9 cellular contexts compared by ENCODE assay signal in genomic region chr7:16989883-16990413, GRCh38.
DNase-seq lines count a peak whose midpoint lies in the region; ATAC-seq and TF ChIP-seq lines count a peak whose summit lies in the region.
"Had no signal": no experiment of that assay in that cellular context is flagged by ENCODE, and none has a peak within 500 bp of the region (broad histone marks: within the 10 kb centered on the region; RNA-seq: fewer than 3 reads in every experiment).

No MANE protein-coding gene starts in this region.

- no peak overlapping the region for H4K8ac ChIP-seq in trophoblast cell (ENCODE audit: low read depth, low read length)

- H4K91ac ChIP-seq in trophoblast cell (ENCODE audit: low read depth, low read length) = no peak overlapping the region

- TF ChIP-seq CTCF in RWPE1 (conservative IDR thresholded peaks at IDR 0.05; ENCODE audit: low read depth) = no peak
- TF ChIP-seq CTCF in fibroblast of mammary gland (conservative IDR thresholded peaks at IDR 0.05; ENCODE audit: control insufficient read depth, insufficient read depth, low read depth, low read length) = no peak

- H3K23ac ChIP-seq in trophoblast cell (ENCODE audit: low read length) = no peak overlapping the region

- H3K4me2 ChIP-seq in trophoblast cell (ENCODE audit: low read length) = no peak overlapping the region

- no peak overlapping the region for H2BK12ac ChIP-seq in trophoblast cell (ENCODE audit: low read length)

- H3K79me1 ChIP-seq in trophoblast cell (ENCODE audit: low read length) = no peaks in the 10 kb centered on the region

- H3K9me3 ChIP-seq in trophoblast cell (ENCODE audit: insufficient read depth, low read depth, low read length) = no peaks in the 10 kb centered on the region

- WGBS in trophoblast cell (ENCODE audit: extremely low coverage, insufficient coverage, insufficient read length) = no CpG with 5 or more reads among the region's 7 CpGs

- H3K4me3 ChIP-seq in fibroblast of mammary gland (ENCODE audit: control insufficient read depth, low read depth, low read length) = peak overlapping the region; percentile 1
- no peak overlapping the region for H3K4me3 ChIP-seq in trophoblast cell (ENCODE audit: low read depth, low read length)

- no peak overlapping the region for H2BK5ac ChIP-seq in trophoblast cell (ENCODE audit: low read depth, low read length, poor library complexity)

- POLR2A ChIA-PET in RWPE1 (lab: Yijun Ruan, JAX; ENCODE audit: low non-redundant PET) = no interaction called here

- H3K27me3 ChIP-seq in trophoblast cell (ENCODE audit: insufficient read depth, low read length) = no peaks in the 10 kb centered on the region

- no peak overlapping the region for H2BK120ac ChIP-seq in trophoblast cell (ENCODE audit: insufficient read depth, low read length, poor library complexity)

- no peak overlapping the region for H3K4ac ChIP-seq in trophoblast cell (ENCODE audit: low read depth, low read length)

- H3K9ac ChIP-seq in trophoblast cell (ENCODE audit: low read length) = no peak overlapping the region

- no peaks in the 10 kb centered on the region for H3K4me1 ChIP-seq in trophoblast cell (ENCODE audit: control insufficient read depth in 1 of 2, insufficient read depth in 2 of 2, low read length in 2 of 2)

- H2AK5ac ChIP-seq in trophoblast cell (ENCODE audit: low read length) = no peak overlapping the region

- H4K12ac ChIP-seq in trophoblast cell (ENCODE audit: low read depth, low read length) = no peak overlapping the region

- no peaks in the 10 kb centered on the region for H3K79me2 ChIP-seq in trophoblast cell (ENCODE audit: control insufficient read depth, insufficient read depth, low read length, poor library complexity)

- CTCF ChIA-PET in RWPE1 (lab: Yijun Ruan, JAX) = interaction anchor here (0.7 kb wide), 1 partner anchor 247 kb away, joined by 3 read pairs; no protein-coding TSS in a partner anchor

- no peak overlapping the region for H3K18ac ChIP-seq in trophoblast cell (ENCODE audit: low read length)

- ATAC-seq in GM21717 (IDR thresholded peaks at IDR 0.05; ENCODE audit: unreplicated experiment) (no peak), GM19395 (IDR thresholded peaks at IDR 0.05; ENCODE audit: unreplicated experiment) (no peak), GM19351 (IDR thresholded peaks at IDR 0.05; ENCODE audit: unreplicated experiment) (no peak)

- no peaks in the 10 kb centered on the region for H3K36me3 ChIP-seq in trophoblast cell (ENCODE audit: control insufficient read depth in 1 of 2, insufficient read depth in 2 of 2, low read length in 2 of 2)

- no peak overlapping the region for H2AFZ ChIP-seq in trophoblast cell (ENCODE audit: insufficient read depth, low read length, poor library complexity)

- peak overlapping the region; percentile 62 for H3K27ac ChIP-seq in RWPE1
- no peak overlapping the region for H3K27ac ChIP-seq in trophoblast cell (ENCODE audit: low read depth, low read length)
- H3K27ac ChIP-seq: HL-60 had no signal

- DNase-seq in H4 (ENCODE audit: low spot score) (peak; percentile 99), RWPE1 (ENCODE audit: low spot score) (peak; percentile 67), fibroblast of mammary gland (ENCODE audit: low read depth) (peak; percentile 90), trophoblast cell (peak; percentile 89 to 95), Kasumi-1 (lab: John Stamatoyannopoulos, UW) (no peak)

- H3K14ac ChIP-seq in trophoblast cell (ENCODE audit: low read length) = no peak overlapping the region

Comparison
In these comparisons a context has a peak if more than half of its experiments do, and no peak if none do; other contexts are left out.
1. DNase-seq: peak in H4 (single experiment), RWPE1 (single experiment), fibroblast of mammary gland (single experiment) and trophoblast cell (2 of 2); none in Kasumi-1 (0 of 2).